10 cellular contexts compared by ENCODE assay signal in genomic region chr1:172286629-172287076, GRCh38.
DNase-seq lines count a peak whose midpoint lies in the region; ATAC-seq, FAIRE-seq and TF ChIP-seq lines count a peak whose summit lies in the region.
"Had no signal": no experiment of that assay in that cellular context is flagged by ENCODE, and none has a peak within 500 bp of the region (broad histone marks: within the 10 kb centered on the region; RNA-seq: fewer than 3 reads in every experiment).

No MANE protein-coding gene starts in this region.

- no peak for TF ChIP-seq POLR2A in HepG2 (IDR thresholded peaks at IDR 0.05; ENCODE audit: insufficient read depth in 1 of 2, low read depth in 2 of 2, low read length in 2 of 2)

- H3K27me3 ChIP-seq in liver (ENCODE audit: control insufficient read depth in 4 of 4, insufficient read depth in 4 of 4, low read length in 3 of 4): no peaks in the 10 kb centered on the region
- H3K27me3 ChIP-seq in HepG2 (ENCODE audit: control insufficient read depth in 1 of 2, insufficient read depth in 2 of 2, low read length in 2 of 2): no peaks in the 10 kb centered on the region
- no peaks in the 10 kb centered on the region for H3K27me3 ChIP-seq in lung (ENCODE audit: control insufficient read depth, insufficient read depth)

- H3K4me1 ChIP-seq in liver (ENCODE audit: control insufficient read depth in 4 of 4, insufficient read depth in 4 of 4, low read length in 3 of 4) (no peaks in the 10 kb centered on the region), HepG2 (ENCODE audit: insufficient read depth, low read length) (no peaks in the 10 kb centered on the region), lung (ENCODE audit: control insufficient read depth in 2 of 2, insufficient read depth in 2 of 2, low read length in 2 of 2) (peaks cover 1 to 3% of the 10 kb centered on the region in 2 donors), OCI-LY7 (ENCODE audit: insufficient read depth, low read length, poor library complexity, severe bottlenecking) (no peaks in the 10 kb centered on the region)

- POLR2A ChIA-PET in HepG2 (lab: Yijun Ruan, JAX) (no interaction called here), OCI-LY7 (lab: Charles Lee) (interaction anchor here (0.6 to 1.1 kb wide), 2 partner anchors 109 to 161 kb away, joined by 3 to 4 read pairs; no protein-coding TSS in a partner anchor)

- H4K20me1 ChIP-seq in HepG2 (ENCODE audit: insufficient read depth, low read length) (no peaks in the 10 kb centered on the region), OCI-LY7 (ENCODE audit: insufficient read depth, low read length) (no peaks in the 10 kb centered on the region)

- H3K9me3 ChIP-seq in liver (ENCODE audit: control insufficient read depth in 4 of 4, low read length in 3 of 4): no peaks in the 10 kb centered on the region
- no peaks in the 10 kb centered on the region for H3K9me3 ChIP-seq in HepG2 (ENCODE audit: low read length)
- H3K9me3 ChIP-seq in lung (ENCODE audit: control insufficient read depth in 2 of 2, insufficient read depth in 1 of 2, low read length in 1 of 2): no peaks in the 10 kb centered on the region
- no peaks in the 10 kb centered on the region for H3K9me3 ChIP-seq in OCI-LY7 (ENCODE audit: low read length)

- H3K4me2 ChIP-seq in HepG2 (ENCODE audit: low read depth, low read length): no peak overlapping the region
- H3K4me2 ChIP-seq in OCI-LY7 (ENCODE audit: low read length): no peak overlapping the region

- CTCF ChIA-PET in HepG2 (lab: Yijun Ruan, JAX; ENCODE audit: low intra/inter-chr PET ratio, low total read pairs) (no interaction called here), OCI-LY7 (lab: Charles Lee; ENCODE audit: unreplicated experiment) (no interaction called here)

- no peak for FAIRE-seq in HepG2 (lab: Jason Lieb, UNC)

- H3K4me3 ChIP-seq in liver (ENCODE audit: low read depth in 1 of 3, low read length in 3 of 3) (no peak overlapping the region), HepG2 (replicated peaks in 1 of 3; ENCODE audit: insufficient read depth in 1 of 3, low read depth in 2 of 3, low read length in 3 of 3) (no peak overlapping the region), cardiac fibroblast (replicated peaks in 1 of 2; ENCODE audit: low read depth in 2 of 2, low read length in 2 of 2) (no peak overlapping the region), lung (no peak overlapping the region), OCI-LY7 (ENCODE audit: low read depth, low read length, poor library complexity, severe bottlenecking) (no peak overlapping the region)

- WGBS in liver: 78% methylated on average over 2 of the region's 2 CpGs
- WGBS in HepG2 (ENCODE audit: low lambda C conversion rate): 38% methylated on average over 2 of the region's 2 CpGs
- WGBS in lung, 2 donors: 43 to 72% methylated on average over 2 of the region's 2 CpGs

- TF ChIP-seq RAD21 in liver (IDR thresholded peaks at IDR 0.05): no peak
- TF ChIP-seq RAD21 in HepG2 (CRISPR knock-in tag; IDR thresholded peaks at IDR 0.05): no peak

- H2AFZ ChIP-seq in HepG2 (ENCODE audit: low read length) (no peak overlapping the region), OCI-LY7 (ENCODE audit: low read length) (no peak overlapping the region)

- in situ Hi-C loops in HepG2 (cut with HindIII; ENCODE audit: extremely low pct_ligation_motif_present, low pct_unique_long_range_greater_than_20kb): no loop called here

- H3K79me2 ChIP-seq in HepG2 (ENCODE audit: insufficient read depth, low read length) (no peaks in the 10 kb centered on the region), OCI-LY7 (ENCODE audit: insufficient read depth, low read depth, low read length) (no peaks in the 10 kb centered on the region)

- BruUV-seq in HepG2 (replicated peaks; lab: Mats Ljungman, UMichigan): no TSS peak
- no TSS peak for BruUV-seq in OCI-LY7 (replicated peaks; lab: Mats Ljungman, UMichigan)

- no peak overlapping the region for H3K27ac ChIP-seq in liver (ENCODE audit: low read depth in 1 of 2, low read length in 2 of 2)
- H3K27ac ChIP-seq in HepG2 (ENCODE audit: extremely low read length, insufficient read depth, low read length): no peak overlapping the region
- H3K27ac ChIP-seq in lung (ENCODE audit: low read depth in 1 of 2, low read length in 1 of 2): peak overlapping the region in 1 of 2 donors; percentile 55
- no peak overlapping the region for H3K27ac ChIP-seq in OCI-LY7 (ENCODE audit: low read depth, low read length, poor library complexity, severe bottlenecking)

- TF ChIP-seq CTCF in liver (IDR thresholded peaks at IDR 0.05; ENCODE audit: low read depth, low read length, missing input control): no peak
- no peak for TF ChIP-seq CTCF in HepG2 (CRISPR knock-in tag; IDR thresholded peaks at IDR 0.05)
- no peak for TF ChIP-seq CTCF in cardiac fibroblast (IDR thresholded peaks at IDR 0.05; ENCODE audit: low read depth, low read length)
- no peak for TF ChIP-seq CTCF in lung (IDR thresholded peaks at IDR 0.05; ENCODE audit: control extremely low read depth, extremely low read depth)
- no peak for TF ChIP-seq CTCF in OCI-LY7 (conservative IDR thresholded peaks at IDR 0.05; ENCODE audit: low read length)

- intact Hi-C loops in HepG2 (cut with micrococcal nuclease; ENCODE audit: unreplicated experiment) (no loop called here), OCI-LY7 (cut with micrococcal nuclease; ENCODE audit: unreplicated experiment) (no loop called here)

- ATAC-seq in HepG2: no peak
- ATAC-seq in lung (ENCODE audit: insufficient read depth, low FRiP score): peak; percentile 61
- no peak for ATAC-seq in HG03571 (IDR thresholded peaks at IDR 0.05; ENCODE audit: unreplicated experiment)

- TF ChIP-seq EP300 in HepG2 (IDR thresholded peaks at IDR 0.05; ENCODE audit: low read depth in 2 of 2, low read length in 2 of 2): no peak
- no peak for TF ChIP-seq EP300 in HepG2 (CRISPR knock-in tag; IDR thresholded peaks at IDR 0.05; ENCODE audit: borderline replicate concordance)

- H3K9ac ChIP-seq in liver (ENCODE audit: low read depth in 1 of 2, low read length in 2 of 2) (no peak overlapping the region), HepG2 (ENCODE audit: insufficient read depth, low read depth, low read length) (no peak overlapping the region)

- no peaks in the 10 kb centered on the region for H3K36me3 ChIP-seq in liver (ENCODE audit: control insufficient read depth in 4 of 4, insufficient read depth in 3 of 4, low read depth in 1 of 4, low read length in 3 of 4)
- H3K36me3 ChIP-seq in HepG2 (replicated peaks in 1 of 2; ENCODE audit: control insufficient read depth in 1 of 2, insufficient read depth in 2 of 2, low read length in 2 of 2): no peaks in the 10 kb centered on the region
- H3K36me3 ChIP-seq in lung (ENCODE audit: control insufficient read depth in 2 of 2, insufficient read depth in 2 of 2, low read length in 2 of 2): no peaks in the 10 kb centered on the region
- H3K36me3 ChIP-seq in OCI-LY7 (ENCODE audit: insufficient read depth, low read length): no peaks in the 10 kb centered on the region

- DNase-seq in HepG2 (ENCODE audit: low spot score) (no peak), cardiac fibroblast (ENCODE audit: low read depth in 2 of 2) (peak; percentile 89 to 93), lung (ENCODE audit: low spot score) (no peak), NCI-H2196 treated with DMSO at 0.1 percent for 48 hours (lab: John Stamatoyannopoulos, UW; ENCODE audit: unreplicated experiment) (no peak), OCI-M2 (lab: John Stamatoyannopoulos, UW; ENCODE audit: unreplicated experiment) (no peak), OCI-LY7 (ENCODE audit: low spot score) (no peak)
- DNase-seq: activated T-cell treated with anti-CD3 and anti-CD28 coated beads, Interleukin-2, amount 50 U/mL, for 48 hours; stimulated activated CD4-positive, alpha-beta T cell treated with anti-CD3 and anti-CD28 coated beads, Interleukin-4, amount 100 ng/mL, for 1 hour had no signal

- H3K9me2 ChIP-seq in OCI-LY7 (ENCODE audit: insufficient read depth, low read length): no peaks in the 10 kb centered on the region

TF ChIP-seq in liver, 16 proteins besides CTCF, POLR2A, EP300 and RAD21:
- TF ChIP-seq TAF1 (conservative IDR thresholded peaks at IDR 0.05): no peak
- TF ChIP-seq HNF4A (conservative IDR thresholded peaks at IDR 0.05): no peak
- no peak for TF ChIP-seq JUND (IDR thresholded peaks at IDR 0.05)
- no peak for TF ChIP-seq FOXA1 (IDR thresholded peaks at IDR 0.05)
- peak; percentile 79 for TF ChIP-seq NR2F2 (IDR thresholded peaks at IDR 0.05)
TF ChIP-seq in liver: peak in this region for 1.

TF ChIP-seq in HepG2, 621 proteins besides CTCF, POLR2A, EP300 and RAD21:
- TF ChIP-seq ZC3H4 (CRISPR knock-in tag; IDR thresholded peaks at IDR 0.05; ENCODE audit: borderline replicate concordance) (no peak), PTBP1 (IDR thresholded peaks at IDR 0.05; ENCODE audit: low read depth, low read length, poor library complexity, severe bottlenecking) (no peak), ZBTB44 (CRISPR knock-in tag; IDR thresholded peaks at IDR 0.05) (no peak), ZNF235 (CRISPR knock-in tag; IDR thresholded peaks at IDR 0.05; ENCODE audit: borderline replicate concordance) (no peak), TOPORS (CRISPR knock-in tag; IDR thresholded peaks at IDR 0.05) (no peak), KAT8 (CRISPR knock-in tag; IDR thresholded peaks at IDR 0.05) (no peak), ZBTB42 (CRISPR knock-in tag; IDR thresholded peaks at IDR 0.05) (no peak)

Comparison
In these comparisons a context has a peak if more than half of its experiments do, and no peak if none do; other contexts are left out.
1. DNase-seq: peak in cardiac fibroblast (2 of 2); none in HepG2 (single experiment), lung (single experiment), NCI-H2196 treated with DMSO at 0.1 percent for 48 hours (single experiment), OCI-M2 (single experiment) and OCI-LY7 (single experiment).